17 cellular contexts compared by ENCODE assay signal in genomic region chr17:28899212-28899815, GRCh38. TPM values are rescaled to one million over a fixed set of nuclear protein-coding genes. Genes with fewer than 3 reads are reported as not detected.
DNase-seq lines count a peak whose midpoint lies in the region; ATAC-seq and TF ChIP-seq lines count a peak whose summit lies in the region.
"Had no signal": no experiment of that assay in that cellular context is flagged by ENCODE, and none has a peak within 500 bp of the region (broad histone marks: within the 10 kb centered on the region; RNA-seq: fewer than 3 reads in every experiment).

No MANE protein-coding gene starts in this region.

- no peak for ATAC-seq in left cardiac atrium
- no peak for ATAC-seq in T-cell (replicated peaks in 1 of 4)
- ATAC-seq in GM18870 (IDR thresholded peaks at IDR 0.05; ENCODE audit: unreplicated experiment) = no peak
- no peak for ATAC-seq in activated CD4-positive, CD25-positive, alpha-beta regulatory T cell treated with anti-CD3 and anti-CD28 coated beads, Interleukin-2, amount 50 U/mL, for 24 hours
- ATAC-seq: left ventricle myocardium superior had no signal

- H3K9me3 Mint-ChIP-seq in T-cell (no peaks in the 10 kb centered on the region), mesothelial cell of epicardium (no peaks in the 10 kb centered on the region), type B pancreatic cell (no peaks in the 10 kb centered on the region), endothelial cell (ENCODE audit: unreplicated experiment) (no peaks in the 10 kb centered on the region)

- intact Hi-C loops in cardiac septum (cut with DNase I) (loop anchor here (5.0 kb wide), 1 partner anchor 57 kb away; the partner anchor contains the start of gene FAM222B), left cardiac atrium (cut with DNase I) (no loop called here)

- peak overlapping the region; percentile 44 to 98 (median 56) for H3K4me3 Mint-ChIP-seq in T-cell
- peak overlapping the region; percentile 8 for H3K4me3 Mint-ChIP-seq in mesothelial cell of epicardium
- peak overlapping the region; percentile 78 for H3K4me3 Mint-ChIP-seq in type B pancreatic cell
- no peak overlapping the region for H3K4me3 Mint-ChIP-seq in endothelial cell (ENCODE audit: unreplicated experiment)

- CTCF ChIA-PET in T-cell (lab: Charles Lee) = interaction anchor here in 1 of 2 donors (1.1 to 1.3 kb wide), 2 partner anchors 28 to 137 kb away, joined by 3 read pairs; no protein-coding TSS in a partner anchor

- peaks cover 12% of the 10 kb centered on the region for H3K36me3 Mint-ChIP-seq in T-cell
- H3K36me3 Mint-ChIP-seq in mesothelial cell of epicardium = no peaks in the 10 kb centered on the region
- peaks cover 4% of the 10 kb centered on the region for H3K36me3 Mint-ChIP-seq in type B pancreatic cell
- H3K36me3 Mint-ChIP-seq in endothelial cell (ENCODE audit: low read depth, unreplicated experiment) = peaks cover 14% of the 10 kb centered on the region

- no peaks in the 10 kb centered on the region for H3K27me3 Mint-ChIP-seq in T-cell
- no peaks in the 10 kb centered on the region for H3K27me3 Mint-ChIP-seq in mesothelial cell of epicardium (ENCODE audit: low read depth)
- no peaks in the 10 kb centered on the region for H3K27me3 Mint-ChIP-seq in type B pancreatic cell
- peaks cover 17% of the 10 kb centered on the region for H3K27me3 Mint-ChIP-seq in endothelial cell (ENCODE audit: unreplicated experiment)

- DNase-seq in cardiac septum (ENCODE audit: low spot score) (peak; percentile 20), left cardiac atrium (no peak), T-cell (no peak), mesothelial cell of epicardium (ENCODE audit: low spot score in 2 of 2, unreplicated experiment in 2 of 2) (no peak), type B pancreatic cell (ENCODE audit: extremely low spot score, unreplicated experiment) (no peak), endothelial cell (ENCODE audit: low spot score) (no peak)
- DNase-seq: activated CD4-positive, alpha-beta T cell treated with anti-CD3 and anti-CD28 coated beads, Interleukin-2, amount 50 U/mL, for 4 hours; cerebellar nuclear complex; foreskin melanocyte; GM23248; left ventricle myocardium superior; NCI-H1436; NK-92 treated with Interleukin-12 subunit alpha and Interleukin-12 subunit beta, amount 100 ng/mL, for 24 hours; T1000; testis had no signal

- H3K4me1 Mint-ChIP-seq in T-cell (peaks cover 58 to 66% (median 64%) of the 10 kb centered on the region in 3 donors), mesothelial cell of epicardium (peaks cover 28% of the 10 kb centered on the region), type B pancreatic cell (ENCODE audit: unreplicated experiment) (peaks cover 36% of the 10 kb centered on the region), endothelial cell (ENCODE audit: unreplicated experiment) (peaks cover 27% of the 10 kb centered on the region)

- TF ChIP-seq CTCF in mesothelial cell of epicardium (IDR thresholded peaks at IDR 0.05; ENCODE audit: unreplicated experiment) (no peak), type B pancreatic cell (conservative IDR thresholded peaks at IDR 0.05) (no peak), endothelial cell (IDR thresholded peaks at IDR 0.05; ENCODE audit: unreplicated experiment) (no peak)

- H3K27ac Mint-ChIP-seq in T-cell (peak overlapping the region; percentile 58 to 73), mesothelial cell of epicardium (no peak overlapping the region), type B pancreatic cell (peak overlapping the region; percentile 46), endothelial cell (ENCODE audit: unreplicated experiment) (no peak overlapping the region)

- POLR2A ChIA-PET in T-cell (lab: Charles Lee) = interaction anchor here in 1 of 2 donors (0.7 kb wide), 1 partner anchor 27 kb away, joined by 3 read pairs; no protein-coding TSS in a partner anchor

RNA-seq across cellular contexts. Expression of gene FLOT2, which starts 1.8 kb away (rescaled TPM):
- 80.4 TPM for total RNA-seq in cardiac septum
- 100 to 1,000 TPM in 1 of 2 donors, 10 to 100 TPM in 1; 89.9 to 107 TPM for total RNA-seq in left cardiac atrium
- total RNA-seq in T-cell = 100 to 1,000 TPM; 138 to 256 (median 235) TPM
- 74.4 to 85.4 TPM (median 79.4 TPM) in 3 replicates for total RNA-seq in mesothelial cell of epicardium
- 73.1 and 90.6 TPM in 2 replicates for total RNA-seq in type B pancreatic cell (ENCODE audit: low replicate concordance)
- 156 TPM for total RNA-seq in endothelial cell (ENCODE audit: unreplicated experiment)

RNA-seq across cellular contexts. Expression of gene DHRS13, which starts 3.6 kb away (rescaled TPM):
- total RNA-seq in cardiac septum = 3.0 TPM
- 1 to 10 TPM; 2.8 to 3.7 TPM for total RNA-seq in left cardiac atrium
- 10 to 100 TPM; 23.1 to 44.9 (median 39.7) TPM for total RNA-seq in T-cell
- total RNA-seq in mesothelial cell of epicardium = 10.3 to 12.4 TPM (median 12.1 TPM) in 3 replicates
- total RNA-seq in type B pancreatic cell (ENCODE audit: low replicate concordance) = 19.3 and 20.4 TPM in 2 replicates
- total RNA-seq in endothelial cell (ENCODE audit: unreplicated experiment) = 8.2 TPM

RNA-seq across cellular contexts. Expression of gene ERAL1, which starts 44.5 kb away (rescaled TPM):
- 31.3 TPM for total RNA-seq in cardiac septum
- 10 to 100 TPM; 29.0 to 30.2 TPM for total RNA-seq in left cardiac atrium
- total RNA-seq in T-cell = 10 to 100 TPM; 18.9 to 33.7 (median 29.0) TPM
- 37.4 to 43.4 TPM (median 38.4 TPM) in 3 replicates for total RNA-seq in mesothelial cell of epicardium
- 42.8 and 51.1 TPM in 2 replicates for total RNA-seq in type B pancreatic cell (ENCODE audit: low replicate concordance)
- 61.1 TPM for total RNA-seq in endothelial cell (ENCODE audit: unreplicated experiment)

RNA-seq across cellular contexts. Expression of gene PHF12, which starts 52.0 kb away (rescaled TPM):
- total RNA-seq in cardiac septum (20.4 TPM), left cardiac atrium (10 to 100 TPM; 18.8 to 23.4 TPM), T-cell (100 to 1,000 TPM; 121 to 176 (median 123) TPM), mesothelial cell of epicardium (60.1 to 69.3 TPM (median 60.3 TPM) in 3 replicates), type B pancreatic cell (ENCODE audit: low replicate concordance) (47.8 and 58.0 TPM in 2 replicates), endothelial cell (ENCODE audit: unreplicated experiment) (56.1 TPM)

RNA-seq across cellular contexts. Expression of gene FAM222B, which starts 56.7 kb away (rescaled TPM):
- total RNA-seq in cardiac septum (18.6 TPM), left cardiac atrium (10 to 100 TPM; 15.7 to 18.8 TPM), T-cell (10 to 100 TPM; 17.6 to 23.4 (median 23.3) TPM), mesothelial cell of epicardium (36.3 to 37.9 TPM (median 37.7 TPM) in 3 replicates), type B pancreatic cell (ENCODE audit: low replicate concordance) (28.7 and 38.8 TPM in 2 replicates), endothelial cell (ENCODE audit: unreplicated experiment) (69.9 TPM)

Comparison
In these comparisons a context has a peak if more than half of its experiments do, and no peak if none do; other contexts are left out.
1. H3K27ac Mint-ChIP-seq: peak in T-cell (2 of 2) and type B pancreatic cell (single experiment); none in mesothelial cell of epicardium (single experiment) and endothelial cell (single experiment).